In genomic region chr3:72974956-72975355, GRCh38 we compare ENCODE assay signal across 18 cellular contexts.
"Had no signal": no experiment of that assay in that cellular context is flagged by ENCODE, and none has a peak within 500 bp of the region (broad histone marks: within the 10 kb centered on the region; RNA-seq: fewer than 3 reads in every experiment).

No MANE protein-coding gene starts in this region.

- H3K4me1 ChIP-seq: adrenal gland, breast epithelium, thyroid gland had no signal

- DNase-seq: activated CD4-positive, alpha-beta T cell treated with anti-CD3 and anti-CD28 coated beads, Interleukin-2, amount 10 ng/mL, durations not matched to agents 7 days and 5 days; activated gamma-delta T cell; adrenal gland; dermis blood vessel endothelial cell; effector memory CD4-positive, alpha-beta T cell; hippocampal formation; left cardiac atrium; mesenchymal stem cell; naive thymus-derived CD8-positive, alpha-beta T cell; nucleus accumbens; posterior cingulate gyrus; retina; stimulated activated naive CD4-positive, alpha-beta T cell treated with Interleukin-2 at 50 U/mL for 16 hours; thyroid gland had no signal

- H3K4me3 ChIP-seq: adrenal gland, breast epithelium, thyroid gland had no signal

- H3K4me3 Mint-ChIP-seq: activated CD4-positive, alpha-beta T cell treated with anti-CD3 and anti-CD28 coated beads, Interleukin-2, amount 10 ng/mL, durations not matched to agents 7 days and 5 days; activated naive CD4-positive, alpha-beta T cell treated with anti-CD3 and anti-CD28 coated beads, Interleukin-2, amount 50 U/mL, for 24 hours; naive thymus-derived CD8-positive, alpha-beta T cell had no signal

- H3K27me3 ChIP-seq: adrenal gland, breast epithelium, foreskin keratinocyte, thyroid gland had no signal

- H3K9me3 ChIP-seq: adrenal gland, breast epithelium, thyroid gland had no signal

- H3K36me3 Mint-ChIP-seq: naive thymus-derived CD8-positive, alpha-beta T cell had no signal

- H3K9me3 Mint-ChIP-seq: activated CD4-positive, alpha-beta T cell treated with anti-CD3 and anti-CD28 coated beads, Interleukin-2, amount 10 ng/mL, durations not matched to agents 7 days and 5 days; activated naive CD4-positive, alpha-beta T cell treated with anti-CD3 and anti-CD28 coated beads, Interleukin-2, amount 50 U/mL, for 24 hours; naive thymus-derived CD8-positive, alpha-beta T cell had no signal

- H3K27ac ChIP-seq: adrenal gland, breast epithelium, foreskin keratinocyte, thyroid gland had no signal

- H3K36me3 ChIP-seq: adrenal gland, breast epithelium, thyroid gland had no signal

- ATAC-seq: activated CD4-positive, CD25-positive, alpha-beta regulatory T cell treated with anti-CD3 and anti-CD28 coated beads, Interleukin-2, amount 50 U/mL, for 24 hours; foreskin keratinocyte; left cardiac atrium; naive thymus-derived CD8-positive, alpha-beta T cell had no signal

- H3K27ac Mint-ChIP-seq: activated CD4-positive, alpha-beta T cell treated with anti-CD3 and anti-CD28 coated beads, Interleukin-2, amount 10 ng/mL, durations not matched to agents 7 days and 5 days; activated naive CD4-positive, alpha-beta T cell treated with anti-CD3 and anti-CD28 coated beads, Interleukin-2, amount 50 U/mL, for 24 hours; naive thymus-derived CD8-positive, alpha-beta T cell had no signal
